ENCODE assay signal across 18 cellular contexts in the genomic region with DNA sequence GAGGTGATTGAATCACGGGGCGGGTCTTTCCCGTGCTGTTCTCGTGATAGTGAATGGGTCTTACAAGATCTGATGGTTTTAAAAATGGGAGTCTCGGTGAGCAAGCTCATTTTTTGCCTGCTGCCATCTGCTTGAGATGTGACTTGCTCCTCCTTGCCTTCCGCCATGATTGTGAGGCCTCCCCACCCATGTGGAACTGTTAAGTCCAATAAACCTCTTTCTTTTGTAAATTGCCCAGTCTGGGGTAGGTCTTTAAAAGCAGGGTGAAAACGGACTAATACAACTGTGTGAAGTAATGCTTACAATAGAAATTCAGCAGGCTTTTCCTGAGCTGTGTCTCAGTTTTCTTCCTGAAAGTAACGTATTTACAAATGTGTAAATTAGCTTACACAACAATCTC.
A peak's percentile ranks its signal among the peaks of the same experiment; 100 is the strongest.
DNase-seq lines count a peak whose midpoint lies in the region; ATAC-seq, FAIRE-seq and TF ChIP-seq lines count a peak whose summit lies in the region.
"Had no signal": no experiment of that assay in that cellular context is flagged by ENCODE, and none has a peak within 500 bp of the region (broad histone marks: within the 10 kb centered on the region; RNA-seq: fewer than 3 reads in every experiment).

No MANE protein-coding gene starts in this region.

- no peak overlapping the region for H3K18ac ChIP-seq in H1 (ENCODE audit: extremely low read depth, low read length)

- H3K4me1 ChIP-seq in A673 (ENCODE audit: insufficient read depth, low read length, poor library complexity, severe bottlenecking) (no peaks in the 10 kb centered on the region), HAP-1 (peaks cover 7% of the 10 kb centered on the region; the same call in 1 of the 2 replicates), H1 (replicated peaks in 1 of 4; ENCODE audit: control insufficient read depth in 3 of 4, insufficient read depth in 4 of 4, low read length in 3 of 4) (peaks cover 1 to 8% (median 4%) of the 10 kb centered on the region in 4 experiments; a peak in 2 of 7 replicates), iPS-18a (ENCODE audit: control insufficient read depth, low read depth, low read length) (peaks cover 45% of the 10 kb centered on the region)

- peak overlapping the region; percentile 20 to 40; a peak in 1 of 4 replicates for H3K4me2 ChIP-seq in H1 (ENCODE audit: insufficient read depth in 1 of 2, low read depth in 2 of 2, low read length in 2 of 2)
- H3K4me2 ChIP-seq: BLaER1 treated with 17β-estradiol and CSF1 and Interleukin-3, amounts not matched to agents 10 nM and 100 nM had no signal

- H3K79me1 ChIP-seq in H1 (ENCODE audit: low read depth, low read length): no peaks in the 10 kb centered on the region

- H3K4ac ChIP-seq in H1 (replicated peaks; ENCODE audit: insufficient read length, low read depth, low read length): no peak overlapping the region

- CTCF ChIA-PET in A673 (lab: Charles Lee) (no interaction called here), H1 (lab: Charles Lee; ENCODE audit: partially characterized antibody) (interaction anchor here (0.6 to 0.8 kb wide), 2 partner anchors 12 to 1511 kb away, joined by 4 read pairs; no protein-coding TSS in a partner anchor)

- no peaks in the 10 kb centered on the region for H3K27me3 ChIP-seq in A673 (replicated peaks; ENCODE audit: insufficient read depth, low read depth, low read length, poor library complexity)
- no peaks in the 10 kb centered on the region for H3K27me3 ChIP-seq in HAP-1 (ENCODE audit: low read depth)
- peaks cover 20 to 68% (median 43%) of the 10 kb centered on the region in 4 experiments for H3K27me3 ChIP-seq in H1 (replicated peaks in 1 of 4; ENCODE audit: control insufficient read depth in 3 of 4, extremely low read depth in 1 of 4, insufficient read depth in 3 of 4, low read length in 3 of 4)
- peaks cover 98% of the 10 kb centered on the region for H3K27me3 ChIP-seq in iPS-18a (ENCODE audit: control insufficient read depth, insufficient read depth, low read length)

- H4K91ac ChIP-seq in H1 (replicated peaks; ENCODE audit: insufficient read length, low read length): no peak overlapping the region

- H3K23me2 ChIP-seq in H1 (ENCODE audit: low read depth, low read length): no peaks in the 10 kb centered on the region

- no peak overlapping the region for H4K5ac ChIP-seq in H1 (ENCODE audit: insufficient read length, low read depth, low read length)

- H3K23ac ChIP-seq in H1 (ENCODE audit: insufficient read length): no peak overlapping the region

- no peak overlapping the region for H2BK15ac ChIP-seq in H1 (ENCODE audit: low read length)

- 16% methylated on average over 8 of the region's 8 CpGs; no CpG with 5 or more reads in 1 of the 2 experiments for WGBS in H1 (ENCODE audit: extremely low coverage in 1 of 2, insufficient coverage in 1 of 2, insufficient read length in 1 of 2, insufficient replicate concordance in 2 of 2, low coverage in 1 of 2, low lambda C conversion rate in 2 of 2, missing lambda C conversion rate in 1 of 2), 2 experiments

- no peak overlapping the region for H3K14ac ChIP-seq in H1 (ENCODE audit: insufficient read length)

- no peak overlapping the region for H4K8ac ChIP-seq in H1 (ENCODE audit: extremely low read depth, insufficient read depth, low read length)

- no peaks in the 10 kb centered on the region for H3K36me3 ChIP-seq in A673 (ENCODE audit: insufficient read depth, low read length, poor library complexity, severe bottlenecking)
- H3K36me3 ChIP-seq in HAP-1 (replicated peaks): no peaks in the 10 kb centered on the region
- H3K36me3 ChIP-seq in H1 (ENCODE audit: control insufficient read depth in 2 of 4, insufficient read depth in 4 of 4, low read length in 3 of 4): no peaks in the 10 kb centered on the region; a peak in 1 of 8 replicates
- H3K36me3 ChIP-seq in iPS-18a (ENCODE audit: control insufficient read depth, low read depth, low read length): no peaks in the 10 kb centered on the region
- H3K36me3 ChIP-seq: BLaER1 treated with 17β-estradiol and CSF1 and Interleukin-3, amounts not matched to agents 10 nM and 100 nM had no signal

- POLR2A ChIA-PET in A673 (lab: Charles Lee; ENCODE audit: low non-redundant PET): no interaction called here
- POLR2A ChIA-PET in H1 (lab: Charles Lee; ENCODE audit: partially characterized antibody): interaction anchor here (1.2 kb wide), 2 partner anchors 28 to 52 kb away, joined by 3 read pairs; no protein-coding TSS in a partner anchor

- no peak overlapping the region for H2BK20ac ChIP-seq in H1 (ENCODE audit: low read length)

- H3K79me2 ChIP-seq in H1 (ENCODE audit: control insufficient read depth in 1 of 2, insufficient read depth in 2 of 2, low read length in 2 of 2): no peaks in the 10 kb centered on the region

- no peak overlapping the region for H3K27ac ChIP-seq in A673 (ENCODE audit: low read depth, low read length, poor library complexity, severe bottlenecking)
- no peak overlapping the region for H3K27ac ChIP-seq in H1 (ENCODE audit: low read depth, low read length)
- no peak overlapping the region for H3K27ac ChIP-seq in iPS-18a (ENCODE audit: low read length)
- H3K27ac ChIP-seq: BLaER1 treated with 17β-estradiol and CSF1 and Interleukin-3, amounts not matched to agents 10 nM and 100 nM had no signal

- H2BK5ac ChIP-seq in H1 (ENCODE audit: low read depth, low read length): no peak overlapping the region

- no peak overlapping the region for H3K4me3 ChIP-seq in A673 (ENCODE audit: low read depth, low read length, poor library complexity, severe bottlenecking)
- no peak overlapping the region for H3K4me3 ChIP-seq in HAP-1
- peak overlapping the region in 1 of 4 experiments; percentile 14; a peak in 1 of 8 replicates for H3K4me3 ChIP-seq in H1 (ENCODE audit: extremely low read depth in 1 of 4, insufficient read depth in 2 of 4, low read depth in 3 of 4, low read length in 4 of 4)
- H3K4me3 ChIP-seq in iPS-18a (ENCODE audit: low read length): peak overlapping the region; percentile 12
- H3K4me3 ChIP-seq: BLaER1 treated with 17β-estradiol and CSF1 and Interleukin-3, amounts not matched to agents 10 nM and 100 nM had no signal

- ATAC-seq in HG02678 (IDR thresholded peaks at IDR 0.05; ENCODE audit: unreplicated experiment): no peak
- ATAC-seq in HG02763 (IDR thresholded peaks at IDR 0.05; ENCODE audit: unreplicated experiment): no peak
- ATAC-seq: HCT116, HepG2 had no signal

- no peak for TF ChIP-seq POLR2A in H1 (IDR thresholded peaks at IDR 0.05; ENCODE audit: control extremely low read depth in 1 of 2, low read depth in 2 of 2, low read length in 2 of 2)

- TF ChIP-seq CTCF in A673 (conservative IDR thresholded peaks at IDR 0.05; ENCODE audit: low read depth, low read length): no peak
- no peak for TF ChIP-seq CTCF in H1 (IDR thresholded peaks at IDR 0.05; ENCODE audit: control extremely low read depth in 1 of 3, insufficient read depth in 1 of 3, low read depth in 1 of 3, low read length in 3 of 3)

- no peak overlapping the region for H3K9ac ChIP-seq in H1 (replicated peaks in 1 of 4; ENCODE audit: extremely low read depth in 1 of 4, low read depth in 3 of 4, low read length in 3 of 4)
- no peak overlapping the region for H3K9ac ChIP-seq in iPS-18a (ENCODE audit: low read length)
- H3K9ac ChIP-seq: BLaER1 treated with 17β-estradiol and CSF1 and Interleukin-3, amounts not matched to agents 10 nM and 100 nM had no signal

- TF ChIP-seq EP300 in H1 (IDR thresholded peaks at IDR 0.05; ENCODE audit: borderline replicate concordance in 1 of 2, low read depth in 2 of 2, low read length in 2 of 2): no peak

- no peak overlapping the region for H2AK5ac ChIP-seq in H1 (ENCODE audit: low read depth, low read length)

- peak; percentile 58 for FAIRE-seq in H1 (lab: Jason Lieb, UNC)
- FAIRE-seq: G401.6, GM12891, HepG2 had no signal

- 0 out of 4 replicates have a peak, but pooled peaks of 1 of the 2 experiments have one; percentile 9 for TF ChIP-seq RAD21 in H1 (IDR thresholded peaks at IDR 0.05 in 1 of 2, conservative IDR thresholded peaks at IDR 0.05 in 1 of 2; ENCODE audit: low read depth in 2 of 2, low read length in 2 of 2)

- in situ Hi-C loops in HAP-1 (cut with MboI; ENCODE audit: low sequenced_read_pairs): no loop called here

- no peaks in the 10 kb centered on the region for H3K9me3 ChIP-seq in A673 (ENCODE audit: low read depth, low read length, poor library complexity, severe bottlenecking)
- H3K9me3 ChIP-seq in HAP-1: no peaks in the 10 kb centered on the region
- no peaks in the 10 kb centered on the region for H3K9me3 ChIP-seq in H1 (ENCODE audit: insufficient read depth in 2 of 2, low read depth in 1 of 2, low read length in 1 of 2)
- H3K9me3 ChIP-seq in iPS-18a (ENCODE audit: control insufficient read depth, low read depth, low read length): no peaks in the 10 kb centered on the region

- no peak overlapping the region for H3K56ac ChIP-seq in H1 (replicated peaks; ENCODE audit: insufficient read length, low read depth, low read length)

- no peak overlapping the region for H2AFZ ChIP-seq in H1 (ENCODE audit: low read length)

- no TSS peak for BruUV-seq in A673 (replicated peaks; lab: Mats Ljungman, UMichigan)

- no peak overlapping the region for H2BK12ac ChIP-seq in H1 (ENCODE audit: low read depth, low read length)

- H4K20me1 ChIP-seq in H1 (replicated peaks in 1 of 2; ENCODE audit: control insufficient read depth in 1 of 2, insufficient read depth in 2 of 2, low read length in 2 of 2): no peaks in the 10 kb centered on the region
- H4K20me1 ChIP-seq: BLaER1 treated with 17β-estradiol and CSF1 and Interleukin-3, amounts not matched to agents 10 nM and 100 nM had no signal

- peak; percentile 5 for DNase-seq in A673 (ENCODE audit: low spot score)
- peak; percentile 11 to 15 for DNase-seq in HAP-1 (ENCODE audit: low spot score in 2 of 2)
- DNase-seq in H1 (ENCODE audit: low read depth in 1 of 2, low spot score in 2 of 2): no peak
- no peak for DNase-seq in DMS53 (lab: John Stamatoyannopoulos, UW)
- no peak for DNase-seq in DMS153 treated with DMSO at 0.1 percent for 48 hours (lab: John Stamatoyannopoulos, UW; ENCODE audit: unreplicated experiment)
- DNase-seq: 8988T; ACHN; CD4-positive, CD25-positive, alpha-beta regulatory T cell; DMS79; GOT3 had no signal

- H2BK120ac ChIP-seq in H1 (replicated peaks; ENCODE audit: low read depth, low read length): no peak overlapping the region

- intact Hi-C loops in A673 (cut with micrococcal nuclease; ENCODE audit: unreplicated experiment): no loop called here

TF ChIP-seq in H1, 55 proteins besides CTCF, POLR2A, EP300 and RAD21 (continues in another document):
- TF ChIP-seq, protein P1, sequence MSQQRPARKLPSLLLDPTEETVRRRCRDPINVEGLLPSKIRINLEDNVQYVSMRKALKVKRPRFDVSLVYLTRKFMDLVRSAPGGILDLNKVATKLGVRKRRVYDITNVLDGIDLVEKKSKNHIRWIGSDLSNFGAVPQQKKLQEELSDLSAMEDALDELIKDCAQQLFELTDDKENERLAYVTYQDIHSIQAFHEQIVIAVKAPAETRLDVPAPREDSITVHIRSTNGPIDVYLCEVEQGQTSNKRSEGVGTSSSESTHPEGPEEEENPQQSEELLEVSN (IDR thresholded peaks at IDR 0.05): no peak
- 0 out of 2 replicates have a peak, but pooled peaks have one; percentile 67 for TF ChIP-seq TCF12 (IDR thresholded peaks at IDR 0.05; ENCODE audit: low read depth, low read length)
- peak; percentile 82 for TF ChIP-seq YY1 (IDR thresholded peaks at IDR 0.05; ENCODE audit: low read depth, low read length)
- TF ChIP-seq TEAD4 (IDR thresholded peaks at IDR 0.05; ENCODE audit: low read depth, low read length): no peak
- peak; percentile 49 for TF ChIP-seq NANOG (IDR thresholded peaks at IDR 0.05; ENCODE audit: insufficient read depth, low read depth, low read length, poor library complexity, severe bottlenecking)

Comparison
In these comparisons a context has a peak if more than half of its experiments do, and no peak if none do; other contexts are left out.
1. DNase-seq: peak in A673 (single experiment) and HAP-1 (2 of 2); none in H1 (0 of 2), DMS53 (single experiment) and DMS153 treated with DMSO at 0.1 percent for 48 hours (single experiment).